Comparison of ENCODE assay signal across 16 cellular contexts in genomic region chr22:45499746-45500145, GRCh38. TPM values are rescaled to one million over a fixed set of nuclear protein-coding genes. Genes with fewer than 3 reads are reported as not detected.
DNase-seq lines count a peak whose midpoint lies in the region; ATAC-seq and TF ChIP-seq lines count a peak whose summit lies in the region.
"Had no signal": no experiment of that assay in that cellular context is flagged by ENCODE, and none has a peak within 500 bp of the region (broad histone marks: within the 10 kb centered on the region; RNA-seq: fewer than 3 reads in every experiment).

No MANE protein-coding gene starts in this region.

- H3K4me3 ChIP-seq in testis = no peak overlapping the region
- H3K4me3 ChIP-seq: right lobe of liver had no signal

- H3K36me3 ChIP-seq in testis (ENCODE audit: low read depth, missing control alignments) = no peaks in the 10 kb centered on the region
- H3K36me3 ChIP-seq: right lobe of liver had no signal

- H3K9me3 ChIP-seq in testis = no peaks in the 10 kb centered on the region
- H3K9me3 ChIP-seq: right lobe of liver had no signal

- ATAC-seq in sciatic nerve = peak; percentile 11
- ATAC-seq: activated CD4-positive, alpha-beta T cell treated with anti-CD3 and anti-CD28 coated beads for 36 hours; HCT116; naive thymus-derived CD4-positive, alpha-beta T cell had no signal

- no peak overlapping the region for H3K27ac ChIP-seq in testis
- H3K27ac ChIP-seq: right lobe of liver had no signal

- no peak for TF ChIP-seq POLR2A in testis (IDR thresholded peaks at IDR 0.05)

- TF ChIP-seq CTCF in testis (IDR thresholded peaks at IDR 0.05) = no peak

- H3K27me3 ChIP-seq in testis = no peaks in the 10 kb centered on the region
- H3K27me3 ChIP-seq: right lobe of liver had no signal

- peak; percentile 54 for DNase-seq in DMS 273 (lab: John Stamatoyannopoulos, UW; ENCODE audit: unreplicated experiment)
- DNase-seq in SK-N-DZ (ENCODE audit: low spot score) = peak; percentile 40
- peak; percentile 6 for DNase-seq in hepatic stellate cell (ENCODE audit: low spot score)
- DNase-seq in sciatic nerve (ENCODE audit: low spot score) = no peak
- DNase-seq in activated CD4-positive, CD25-positive, alpha-beta regulatory T cell treated with anti-CD3 and anti-CD28 coated beads, Interleukin-2, amount 50 U/mL, for 72 hours = no peak
- DNase-seq in HPDE6-E6E7 (ENCODE audit: extremely low spot score) = no peak
- no peak for DNase-seq in testis
- no peak for DNase-seq in putamen (ENCODE audit: low spot score)
- DNase-seq: activated CD4-positive, alpha-beta T cell treated with anti-CD3 and anti-CD28 coated beads for 36 hours; activated T-cell treated with anti-CD3 and anti-CD28 coated beads, Interleukin-2, amount 50 U/mL, for 1 hour; central memory CD4-positive, alpha-beta T cell; naive thymus-derived CD4-positive, alpha-beta T cell; NCI-H526; right lobe of liver; stimulated activated CD4-positive, alpha-beta T cell treated with anti-CD3 and anti-CD28 coated beads, Interleukin-4, amount 100 ng/mL, for 4 hours had no signal

- WGBS in testis, 2 donors = 93 to 100% methylated on average over 3 of the region's 3 CpGs

- intact Hi-C loops in sciatic nerve (cut with DNase I) (no loop called here), testis (cut with DNase I; ENCODE audit: low total_unique reads) (no loop called here)

- peaks cover 13% of the 10 kb centered on the region for H3K4me1 ChIP-seq in testis
- H3K4me1 ChIP-seq: right lobe of liver had no signal

RNA-seq across cellular contexts. Expression of gene FBLN1, which starts 2.9 kb away (rescaled TPM):
- 94.6 and 108 TPM in 2 replicates for polyA plus RNA-seq in SK-N-DZ (2014; cell fraction: cytosol; rRNA removed)
- 61.4 and 109 TPM in 2 replicates for polyA plus RNA-seq in SK-N-DZ (2014; cell fraction: nucleus; rRNA removed)
- total RNA-seq in sciatic nerve = 624 TPM
- total RNA-seq in testis = 10 to 100 TPM; 32.4 to 42.2 TPM
- 154 TPM for polyA plus RNA-seq in testis (ENCODE audit: insufficient read depth, low read depth, low replicate concordance)
- total RNA-seq: activated CD4-positive, alpha-beta T cell treated with anti-CD3 and anti-CD28 coated beads for 36 hours had no signal
- polyA plus RNA-seq: naive thymus-derived CD4-positive, alpha-beta T cell had no signal

Comparison
In these comparisons a context has a peak if more than half of its experiments do, and no peak if none do; other contexts are left out.
1. DNase-seq: peak in DMS 273 (single experiment), SK-N-DZ (single experiment) and hepatic stellate cell (single experiment); none in sciatic nerve (single experiment), activated CD4-positive, CD25-positive, alpha-beta regulatory T cell treated with anti-CD3 and anti-CD28 coated beads, Interleukin-2, amount 50 U/mL, for 72 hours (single experiment), HPDE6-E6E7 (single experiment), testis (single experiment) and putamen (single experiment).
2. RNA of gene FBLN1, which starts 2.9 kb away (total RNA-seq): 624 TPM in sciatic nerve (single experiment); 32.4 to 42.2 TPM in testis; every median in the first group is over 10 times any median in the second.